ENCODE assay signal across 9 cellular contexts in the genomic region with DNA sequence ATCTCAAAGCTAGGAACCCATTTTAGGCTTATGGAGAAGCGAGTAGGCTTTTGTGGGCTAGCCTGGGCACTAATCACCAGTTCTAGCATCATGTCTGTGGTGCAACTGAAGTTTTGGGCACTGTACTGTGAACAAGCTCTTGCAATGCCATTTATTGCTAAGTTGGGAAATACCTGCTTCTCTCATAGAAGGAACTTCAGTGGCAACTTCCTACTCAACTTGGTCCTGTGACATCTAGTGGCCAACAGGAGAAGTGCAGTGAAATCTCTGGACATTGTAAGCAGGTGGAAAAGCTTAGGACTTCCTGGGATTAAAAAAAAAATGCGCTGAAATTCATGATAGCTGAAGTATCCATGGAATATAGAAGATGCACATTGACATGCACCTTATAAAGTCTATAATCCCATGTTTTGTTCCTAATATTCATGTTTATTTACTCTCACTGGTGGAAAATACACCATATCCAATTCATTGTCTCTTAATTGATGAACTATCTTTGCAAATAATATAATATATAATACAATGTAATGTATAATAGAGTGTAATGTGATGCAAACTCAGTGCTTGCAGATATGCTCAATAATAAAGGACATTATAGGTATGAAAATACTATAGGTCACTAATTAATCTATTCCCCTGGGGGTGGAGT. TPM values are rescaled to one million over a fixed set of nuclear protein-coding genes. Genes with fewer than 3 reads are reported as not detected.
DNase-seq lines count a peak whose midpoint lies in the region; ATAC-seq, FAIRE-seq and TF ChIP-seq lines count a peak whose summit lies in the region.
"Had no signal": no experiment of that assay in that cellular context is flagged by ENCODE, and none has a peak within 500 bp of the region (broad histone marks: within the 10 kb centered on the region; RNA-seq: fewer than 3 reads in every experiment).

No MANE protein-coding gene starts in this region.

- no peaks in the 10 kb centered on the region for H3K36me3 ChIP-seq in osteoblast (ENCODE audit: insufficient read depth, low read length)

- H3K36me3 Mint-ChIP-seq in activated T-helper 1 cell treated with anti-CD3 and anti-CD28 coated beads, Interleukin-12 subunit alpha, Interleukin-12 subunit beta, Interleukin-2, Interleukin-4 antibody, amounts not matched to agents 30 ng/mL and 10 ng/mL and 1 ng/mL, durations not matched to agents 14 hours and 24 hours and 36 hours (ENCODE audit: low read depth) = no peaks in the 10 kb centered on the region

- no peaks in the 10 kb centered on the region for H3K4me1 Mint-ChIP-seq in activated T-helper 1 cell treated with anti-CD3 and anti-CD28 coated beads, Interleukin-12 subunit alpha, Interleukin-12 subunit beta, Interleukin-2, Interleukin-4 antibody, amounts not matched to agents 30 ng/mL and 10 ng/mL and 1 ng/mL, durations not matched to agents 14 hours and 24 hours and 36 hours (ENCODE audit: low read depth)

- peak; percentile 88 for FAIRE-seq in GM18507 (lab: Jason Lieb, UNC)

- DNase-seq in Ammon's horn (ENCODE audit: low spot score) = peak; percentile 88
- peak; percentile 40 for DNase-seq in GM18507 (ENCODE audit: extremely low spot score, insufficient read length, low read depth)
- peak; percentile 77 for DNase-seq in NOMO-1 treated with dmso at 0.1 percent for 144 hours (lab: John Stamatoyannopoulos, UW; ENCODE audit: unreplicated experiment)
- peak; percentile 32 for DNase-seq in activated T-helper 1 cell treated with anti-CD3 and anti-CD28 coated beads, Interleukin-12 subunit alpha, Interleukin-12 subunit beta, Interleukin-2, Interleukin-4 antibody, amounts not matched to agents 30 ng/mL and 10 ng/mL and 1 ng/mL, durations not matched to agents 14 hours and 24 hours and 36 hours (ENCODE audit: low spot score)
- peak; percentile 64 for DNase-seq in foreskin melanocyte
- peak; percentile 95 for DNase-seq in osteoblast (ENCODE audit: insufficient read length, low spot score, missing footprints)
- no peak for DNase-seq in NCI-H1436 treated with DMSO at 0.1 percent for 48 hours (lab: John Stamatoyannopoulos, UW)

- peak; percentile 92 for TF ChIP-seq CTCF in osteoblast (IDR thresholded peaks at IDR 0.05; ENCODE audit: extremely low read depth, low read depth, low read length)

- ATAC-seq in HG03565 (IDR thresholded peaks at IDR 0.05; ENCODE audit: unreplicated experiment) = peak; percentile 66

- no peaks in the 10 kb centered on the region for H3K27me3 ChIP-seq in osteoblast (ENCODE audit: insufficient read depth, low read length)

- no peak overlapping the region for H2AFZ ChIP-seq in osteoblast (ENCODE audit: low read length)

- no peak overlapping the region for H3K4me3 ChIP-seq in osteoblast (ENCODE audit: insufficient read depth, low read length)

- intact Hi-C loops in activated T-helper 1 cell treated with anti-CD3 and anti-CD28 coated beads, Interleukin-12 subunit alpha, Interleukin-12 subunit beta, Interleukin-2, Interleukin-4 antibody, amounts not matched to agents 30 ng/mL and 10 ng/mL and 1 ng/mL, durations not matched to agents 14 hours and 24 hours and 36 hours (cut with micrococcal nuclease) = loop anchor here (1.0 to 2.0 kb wide), 4 partner anchors 134 to 530 kb away; no protein-coding TSS in a partner anchor

- H3K79me2 ChIP-seq in osteoblast (ENCODE audit: insufficient read depth, low read length) = no peaks in the 10 kb centered on the region

- no peaks in the 10 kb centered on the region for H3K9me3 ChIP-seq in osteoblast (ENCODE audit: low read depth, low read length)

- no peaks in the 10 kb centered on the region for H3K9me3 Mint-ChIP-seq in activated T-helper 1 cell treated with anti-CD3 and anti-CD28 coated beads, Interleukin-12 subunit alpha, Interleukin-12 subunit beta, Interleukin-2, Interleukin-4 antibody, amounts not matched to agents 30 ng/mL and 10 ng/mL and 1 ng/mL, durations not matched to agents 14 hours and 24 hours and 36 hours

- H3K27me3 Mint-ChIP-seq in activated T-helper 1 cell treated with anti-CD3 and anti-CD28 coated beads, Interleukin-12 subunit alpha, Interleukin-12 subunit beta, Interleukin-2, Interleukin-4 antibody, amounts not matched to agents 30 ng/mL and 10 ng/mL and 1 ng/mL, durations not matched to agents 14 hours and 24 hours and 36 hours (ENCODE audit: insufficient read depth) = peaks cover 35% of the 10 kb centered on the region

- H3K27ac Mint-ChIP-seq in activated T-helper 1 cell treated with anti-CD3 and anti-CD28 coated beads, Interleukin-12 subunit alpha, Interleukin-12 subunit beta, Interleukin-2, Interleukin-4 antibody, amounts not matched to agents 30 ng/mL and 10 ng/mL and 1 ng/mL, durations not matched to agents 14 hours and 24 hours and 36 hours = no peak overlapping the region
- H3K27ac Mint-ChIP-seq: IgD-negative memory B cell had no signal

- H3K4me2 ChIP-seq in osteoblast (ENCODE audit: insufficient read depth, low read length) = no peak overlapping the region

- H3K4me3 Mint-ChIP-seq in activated T-helper 1 cell treated with anti-CD3 and anti-CD28 coated beads, Interleukin-12 subunit alpha, Interleukin-12 subunit beta, Interleukin-2, Interleukin-4 antibody, amounts not matched to agents 30 ng/mL and 10 ng/mL and 1 ng/mL, durations not matched to agents 14 hours and 24 hours and 36 hours = no peak overlapping the region
- H3K4me3 Mint-ChIP-seq: IgD-negative memory B cell had no signal

- no peaks in the 10 kb centered on the region for H3K4me1 ChIP-seq in osteoblast (ENCODE audit: insufficient read depth, low read length)

- no peaks in the 10 kb centered on the region for H4K20me1 ChIP-seq in osteoblast (ENCODE audit: insufficient read depth, low read length)

- H3K27ac ChIP-seq in osteoblast (ENCODE audit: low read depth, low read length) = no peak overlapping the region

RNA-seq across cellular contexts. Expression of gene ALDH1A3, which starts 6.5 kb away (rescaled TPM):
- total RNA-seq in activated T-helper 1 cell treated with anti-CD3 and anti-CD28 coated beads, Interleukin-12 subunit alpha, Interleukin-12 subunit beta, Interleukin-2, Interleukin-4 antibody, amounts not matched to agents 30 ng/mL and 10 ng/mL and 1 ng/mL, durations not matched to agents 14 hours and 24 hours and 36 hours = not detected in 2 replicates
- 54.6 and 61.6 TPM in 2 replicates for total RNA-seq in osteoblast

RNA-seq across cellular contexts. Expression of gene LRRK1, which starts 46.0 kb away (rescaled TPM):
- total RNA-seq in activated T-helper 1 cell treated with anti-CD3 and anti-CD28 coated beads, Interleukin-12 subunit alpha, Interleukin-12 subunit beta, Interleukin-2, Interleukin-4 antibody, amounts not matched to agents 30 ng/mL and 10 ng/mL and 1 ng/mL, durations not matched to agents 14 hours and 24 hours and 36 hours = 1.9 and 2.0 TPM in 2 replicates
- total RNA-seq in osteoblast = 14.1 and 15.2 TPM in 2 replicates

Comparison
In these comparisons a context has a peak if more than half of its experiments do, and no peak if none do; other contexts are left out.
1. RNA of gene ALDH1A3, which starts 6.5 kb away (total RNA-seq): 54.6 to 61.6 TPM in osteoblast; not detected in activated T-helper 1 cell treated with anti-CD3 and anti-CD28 coated beads, Interleukin-12 subunit alpha, Interleukin-12 subunit beta, Interleukin-2, Interleukin-4 antibody, amounts not matched to agents 30 ng/mL and 10 ng/mL and 1 ng/mL, durations not matched to agents 14 hours and 24 hours and 36 hours; every median in the first group is over 10 times any median in the second.